In genomic region chr19:37941820-37942515, GRCh38 we compare ENCODE assay signal across 19 cellular contexts. TPM values are rescaled to one million over a fixed set of nuclear protein-coding genes. Genes with fewer than 3 reads are reported as not detected.
A peak's percentile ranks its signal among the peaks of the same experiment; 100 is the strongest.
DNase-seq lines count a peak whose midpoint lies in the region; ATAC-seq and TF ChIP-seq lines count a peak whose summit lies in the region.
"Had no signal": no experiment of that assay in that cellular context is flagged by ENCODE, and none has a peak within 500 bp of the region (broad histone marks: within the 10 kb centered on the region; RNA-seq: fewer than 3 reads in every experiment).

No MANE protein-coding gene starts in this region.

- ATAC-seq in upper lobe of right lung, result no peak
- ATAC-seq in activated naive CD4-positive, alpha-beta T cell treated with anti-CD3 and anti-CD28 coated beads, Interleukin-2, amount 50 U/mL, for 72 hours, result no peak
- ATAC-seq: psoas muscle had no signal

- intact Hi-C loops in upper lobe of right lung (cut with DNase I), result no loop called here

- DNase-seq in SHP77 (lab: John Stamatoyannopoulos, UW) (peak; percentile 46), mesenteric fat pad (ENCODE audit: low spot score) (peak; percentile 26), upper lobe of right lung (peak; percentile 9), NCI-H2081 (lab: John Stamatoyannopoulos, UW) (no peak)
- no peak for DNase-seq in activated naive CD4-positive, alpha-beta T cell treated with anti-CD3 and anti-CD28 coated beads, Interleukin-2, amount 50 U/mL, for 72 hours (ENCODE audit: low spot score in 2 of 2)
- DNase-seq in activated naive CD4-positive, alpha-beta T cell treated with anti-CD3 and anti-CD28 coated beads, Interleukin-2, amount 50 U/mL, for 16 hours, result no peak
- DNase-seq: activated CD4-positive, alpha-beta T cell treated with anti-CD3 and anti-CD28 coated beads for 4 hours; activated T-cell treated with anti-CD3 and anti-CD28 coated beads, Interleukin-2, amount 50 U/mL, for 24 hours; amygdala; CD4-positive, alpha-beta T cell; GDM1; immature natural killer cell; NCI-H1048; psoas muscle had no signal

- H3K36me3 ChIP-seq in HEK293 (ENCODE audit: control insufficient read depth in 2 of 2, insufficient read depth in 1 of 2, low read length in 2 of 2), result peaks cover 0 to 19% of the 10 kb centered on the region in 2 experiments; a peak in 1 of 3 replicates
- H3K36me3 ChIP-seq in upper lobe of right lung, result no peaks in the 10 kb centered on the region
- H3K36me3 ChIP-seq: thoracic aorta had no signal

- H3K4me3 ChIP-seq in HEK293 (ENCODE audit: low read depth, low read length), result no peak overlapping the region
- no peak overlapping the region for H3K4me3 ChIP-seq in upper lobe of right lung
- H3K4me3 ChIP-seq: psoas muscle, thoracic aorta had no signal

- no peaks in the 10 kb centered on the region for H3K36me3 Mint-ChIP-seq in activated naive CD4-positive, alpha-beta T cell treated with anti-CD3 and anti-CD28 coated beads, Interleukin-2, amount 50 U/mL, for 72 hours
- H3K36me3 Mint-ChIP-seq: immature natural killer cell had no signal

- H3K27ac ChIP-seq in HEK293 (ENCODE audit: extremely low read depth, low read depth, low read length), result no peak overlapping the region
- H3K27ac ChIP-seq in upper lobe of right lung, result no peak overlapping the region
- H3K27ac ChIP-seq: psoas muscle, thoracic aorta had no signal

- POLR2A ChIA-PET in HEK293 (lab: Yijun Ruan, JAX), result no interaction called here

- H3K9me3 ChIP-seq in HEK293 (ENCODE audit: control insufficient read depth, insufficient read depth, low read depth, low read length), result peaks cover 6% of the 10 kb centered on the region
- no peaks in the 10 kb centered on the region for H3K9me3 ChIP-seq in upper lobe of right lung
- H3K9me3 ChIP-seq: psoas muscle, thoracic aorta had no signal

- TF ChIP-seq CTCF in HEK293 (tag by site-specific recombination; IDR thresholded peaks at IDR 0.05) (no peak), upper lobe of right lung (IDR thresholded peaks at IDR 0.05) (no peak)

- peaks cover 0 to 4% of the 10 kb centered on the region in 2 donors for H3K9me3 Mint-ChIP-seq in activated naive CD4-positive, alpha-beta T cell treated with anti-CD3 and anti-CD28 coated beads, Interleukin-2, amount 50 U/mL, for 72 hours
- H3K9me3 Mint-ChIP-seq: activated T-cell treated with anti-CD3 and anti-CD28 coated beads, Interleukin-2, amount 50 U/mL, for 24 hours; CD4-positive, alpha-beta T cell; immature natural killer cell had no signal

- no peaks in the 10 kb centered on the region for H3K27me3 ChIP-seq in upper lobe of right lung

- H3K27ac Mint-ChIP-seq in activated naive CD4-positive, alpha-beta T cell treated with anti-CD3 and anti-CD28 coated beads, Interleukin-2, amount 50 U/mL, for 72 hours, result peak overlapping the region in 1 of 2 donors; percentile 4
- H3K27ac Mint-ChIP-seq: activated T-cell treated with anti-CD3 and anti-CD28 coated beads, Interleukin-2, amount 50 U/mL, for 24 hours; CD4-positive, alpha-beta T cell; immature natural killer cell had no signal

- CTCF ChIA-PET in HEK293 (lab: Yijun Ruan, JAX), result interaction anchor here (0.7 kb wide), 1 partner anchor 20 kb away, joined by 3 read pairs; no protein-coding TSS in a partner anchor

- H3K4me1 ChIP-seq in HEK293 (ENCODE audit: control insufficient read depth, insufficient read depth, low read length) (peaks cover 15% of the 10 kb centered on the region), upper lobe of right lung (peaks cover 3% of the 10 kb centered on the region)
- H3K4me1 ChIP-seq: psoas muscle had no signal

TF ChIP-seq in HEK293, 187 proteins besides CTCF, POLR2A, EP300 and RAD21 (continues in another document):
- peak; percentile 86 for TF ChIP-seq ZNF24 (tag by site-specific recombination; IDR thresholded peaks at IDR 0.05)
- no peak for TF ChIP-seq ZXDB (tag by site-specific recombination; IDR thresholded peaks at IDR 0.05)
- TF ChIP-seq YY2 (tag by site-specific recombination; IDR thresholded peaks at IDR 0.05), result no peak
- no peak for TF ChIP-seq ZNF221 (tag by site-specific recombination; IDR thresholded peaks at IDR 0.05; ENCODE audit: borderline replicate concordance)
- TF ChIP-seq, protein P1, sequence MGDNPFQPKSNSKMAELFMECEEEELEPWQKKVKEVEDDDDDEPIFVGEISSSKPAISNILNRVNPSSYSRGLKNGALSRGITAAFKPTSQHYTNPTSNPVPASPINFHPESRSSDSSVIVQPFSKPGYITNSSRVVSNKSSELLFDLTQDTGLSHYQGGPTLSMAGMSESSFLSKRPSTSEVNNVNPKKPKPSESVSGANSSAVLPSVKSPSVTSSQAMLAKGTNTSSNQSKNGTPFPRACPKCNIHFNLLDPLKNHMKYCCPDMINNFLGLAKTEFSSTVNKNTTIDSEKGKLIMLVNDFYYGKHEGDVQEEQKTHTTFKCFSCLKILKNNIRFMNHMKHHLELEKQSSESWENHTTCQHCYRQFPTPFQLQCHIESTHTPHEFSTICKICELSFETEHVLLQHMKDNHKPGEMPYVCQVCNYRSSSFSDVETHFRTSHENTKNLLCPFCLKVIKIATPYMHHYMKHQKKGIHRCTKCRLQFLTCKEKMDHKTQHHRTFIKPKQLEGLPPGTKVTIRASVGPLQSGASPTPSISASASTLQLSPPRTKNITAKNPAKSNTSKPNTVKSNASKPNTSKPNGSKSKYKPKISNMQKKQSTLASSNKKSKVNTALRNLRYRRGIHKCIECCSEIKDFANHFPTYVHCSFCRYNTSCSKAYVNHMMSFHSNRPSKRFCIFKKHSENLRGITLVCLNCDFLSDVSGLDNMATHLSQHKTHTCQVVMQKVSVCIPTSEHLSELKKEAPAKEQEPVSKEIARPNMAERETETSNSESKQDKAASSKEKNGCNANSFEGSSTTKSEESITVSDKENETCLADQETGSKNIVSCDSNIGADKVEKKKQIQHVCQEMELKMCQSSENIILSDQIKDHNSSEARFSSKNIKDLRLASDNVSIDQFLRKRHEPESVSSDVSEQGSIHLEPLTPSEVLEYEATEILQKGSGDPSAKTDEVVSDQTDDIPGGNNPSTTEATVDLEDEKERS (tag by site-specific recombination; IDR thresholded peaks at IDR 0.05), result no peak
- TF ChIP-seq ZFP41 (tag by site-specific recombination; IDR thresholded peaks at IDR 0.05; ENCODE audit: borderline replicate concordance), result no peak
- peak; percentile 16; the same call in 1 of the 2 replicates for TF ChIP-seq FEZF1 (tag by site-specific recombination; IDR thresholded peaks at IDR 0.05)
- no peak for TF ChIP-seq ZNF184 (tag by site-specific recombination; IDR thresholded peaks at IDR 0.05)
- no peak for TF ChIP-seq OSR2 (tag by site-specific recombination; IDR thresholded peaks at IDR 0.05)
- no peak for TF ChIP-seq ZBTB48 (tag by site-specific recombination; IDR thresholded peaks at IDR 0.05)
- TF ChIP-seq, protein P2, sequence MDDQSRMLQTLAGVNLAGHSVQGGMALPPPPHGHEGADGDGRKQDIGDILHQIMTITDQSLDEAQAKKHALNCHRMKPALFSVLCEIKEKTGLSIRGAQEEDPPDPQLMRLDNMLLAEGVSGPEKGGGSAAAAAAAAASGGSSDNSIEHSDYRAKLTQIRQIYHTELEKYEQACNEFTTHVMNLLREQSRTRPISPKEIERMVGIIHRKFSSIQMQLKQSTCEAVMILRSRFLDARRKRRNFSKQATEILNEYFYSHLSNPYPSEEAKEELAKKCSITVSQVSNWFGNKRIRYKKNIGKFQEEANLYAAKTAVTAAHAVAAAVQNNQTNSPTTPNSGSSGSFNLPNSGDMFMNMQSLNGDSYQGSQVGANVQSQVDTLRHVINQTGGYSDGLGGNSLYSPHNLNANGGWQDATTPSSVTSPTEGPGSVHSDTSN (CRISPR knock-in tag; IDR thresholded peaks at IDR 0.05), result no peak
- TF ChIP-seq ZNF341 (tag by site-specific recombination; IDR thresholded peaks at IDR 0.05; ENCODE audit: low read depth), result 0 out of 2 replicates have a peak, but pooled peaks have one; percentile 14
- TF ChIP-seq, protein P3, sequence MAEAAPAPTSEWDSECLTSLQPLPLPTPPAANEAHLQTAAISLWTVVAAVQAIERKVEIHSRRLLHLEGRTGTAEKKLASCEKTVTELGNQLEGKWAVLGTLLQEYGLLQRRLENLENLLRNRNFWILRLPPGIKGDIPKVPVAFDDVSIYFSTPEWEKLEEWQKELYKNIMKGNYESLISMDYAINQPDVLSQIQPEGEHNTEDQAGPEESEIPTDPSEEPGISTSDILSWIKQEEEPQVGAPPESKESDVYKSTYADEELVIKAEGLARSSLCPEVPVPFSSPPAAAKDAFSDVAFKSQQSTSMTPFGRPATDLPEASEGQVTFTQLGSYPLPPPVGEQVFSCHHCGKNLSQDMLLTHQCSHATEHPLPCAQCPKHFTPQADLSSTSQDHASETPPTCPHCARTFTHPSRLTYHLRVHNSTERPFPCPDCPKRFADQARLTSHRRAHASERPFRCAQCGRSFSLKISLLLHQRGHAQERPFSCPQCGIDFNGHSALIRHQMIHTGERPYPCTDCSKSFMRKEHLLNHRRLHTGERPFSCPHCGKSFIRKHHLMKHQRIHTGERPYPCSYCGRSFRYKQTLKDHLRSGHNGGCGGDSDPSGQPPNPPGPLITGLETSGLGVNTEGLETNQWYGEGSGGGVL (tag by site-specific recombination; IDR thresholded peaks at IDR 0.05), result no peak

RNA-seq across cellular contexts. Expression of gene SIPA1L3, which starts 35.0 kb away (rescaled TPM):
- total RNA-seq in mesenteric fat pad, result 16.1 TPM
- 66.3 TPM for total RNA-seq in upper lobe of right lung
- total RNA-seq in activated naive CD4-positive, alpha-beta T cell treated with anti-CD3 and anti-CD28 coated beads, Interleukin-2, amount 50 U/mL, for 72 hours, result 10 to 100 TPM; 10.9 to 20.5 TPM

RNA-seq across cellular contexts. Expression of gene WDR87, which starts 35.6 kb away (rescaled TPM):
- not detected for total RNA-seq in mesenteric fat pad
- total RNA-seq in upper lobe of right lung, result not detected
- total RNA-seq in activated naive CD4-positive, alpha-beta T cell treated with anti-CD3 and anti-CD28 coated beads, Interleukin-2, amount 50 U/mL, for 72 hours, result not detected
- total RNA-seq: CD4-positive, alpha-beta T cell; mucosa of gallbladder; psoas muscle; RPMI7951; T-helper 1 cell treated with Interleukin-12 subunit alpha and Interleukin-12 subunit beta and Interleukin-4 antibody, amounts not matched to agents 30 ng/mL and 1 ng/mL, for 36 hours; thoracic aorta had no signal

Comparison
In these comparisons a context has a peak if more than half of its experiments do, and no peak if none do; other contexts are left out.
1. DNase-seq: peak in SHP77 (2 of 2), mesenteric fat pad (single experiment) and upper lobe of right lung (single experiment); none in activated naive CD4-positive, alpha-beta T cell treated with anti-CD3 and anti-CD28 coated beads, Interleukin-2, amount 50 U/mL, for 72 hours (0 of 2), activated naive CD4-positive, alpha-beta T cell treated with anti-CD3 and anti-CD28 coated beads, Interleukin-2, amount 50 U/mL, for 16 hours (single experiment) and NCI-H2081 (0 of 2).